ENCODE assay signal across 17 cellular contexts in the genomic region with DNA sequence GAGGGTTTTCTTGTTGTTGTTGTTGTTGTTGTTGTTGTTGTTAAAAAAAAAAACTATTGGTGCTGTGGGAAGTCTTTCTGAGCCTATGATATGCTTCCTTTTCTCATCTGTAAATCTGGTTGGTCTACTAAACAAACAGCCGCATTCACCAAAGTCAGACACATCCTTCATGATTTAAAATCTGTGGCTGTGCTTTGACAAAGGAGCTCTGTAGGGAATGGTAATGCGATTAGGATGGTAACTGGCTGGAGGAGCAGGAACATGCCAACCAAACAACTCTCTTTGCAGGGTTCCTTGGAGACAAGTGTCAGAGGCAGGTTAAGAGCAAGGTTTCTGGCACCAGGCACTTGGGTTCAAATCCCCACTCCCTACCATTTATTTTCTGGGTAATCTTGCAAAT. TPM values are rescaled to one million over a fixed set of nuclear protein-coding genes. Genes with fewer than 3 reads are reported as not detected.
DNase-seq lines count a peak whose midpoint lies in the region; ATAC-seq and TF ChIP-seq lines count a peak whose summit lies in the region.
"Had no signal": no experiment of that assay in that cellular context is flagged by ENCODE, and none has a peak within 500 bp of the region (broad histone marks: within the 10 kb centered on the region; RNA-seq: fewer than 3 reads in every experiment).

No MANE protein-coding gene starts in this region.

- H3K9me3 Mint-ChIP-seq in activated CD8-positive, alpha-beta memory T cell treated with anti-CD3 and anti-CD28 coated beads, Interleukin-2, amount 10 ng/mL, durations not matched to agents 7 days and 5 days (ENCODE audit: low read depth): peaks cover 4% of the 10 kb centered on the region
- H3K9me3 Mint-ChIP-seq in endodermal cell: no peaks in the 10 kb centered on the region
- H3K9me3 Mint-ChIP-seq: nephron had no signal

- H3K36me3 ChIP-seq in endodermal cell (ENCODE audit: control insufficient read depth, insufficient read depth, low read length): no peaks in the 10 kb centered on the region
- no peaks in the 10 kb centered on the region for H3K36me3 ChIP-seq in spleen
- no peaks in the 10 kb centered on the region for H3K36me3 ChIP-seq in heart right ventricle
- H3K36me3 ChIP-seq: cardiac muscle cell, lower lobe of right lung, vagina had no signal

- peak overlapping the region; percentile 80 for H3K27ac Mint-ChIP-seq in activated CD8-positive, alpha-beta memory T cell treated with anti-CD3 and anti-CD28 coated beads, Interleukin-2, amount 10 ng/mL, durations not matched to agents 7 days and 5 days
- H3K27ac Mint-ChIP-seq in endodermal cell: peak overlapping the region; percentile 17
- H3K27ac Mint-ChIP-seq: activated naive CD8-positive, alpha-beta T cell; nephron had no signal

- H3K27me3 ChIP-seq in endodermal cell (ENCODE audit: control insufficient read depth, insufficient read depth, low read length, poor library complexity, severe bottlenecking): no peaks in the 10 kb centered on the region
- no peaks in the 10 kb centered on the region for H3K27me3 ChIP-seq in spleen (replicated peaks in 1 of 7)
- H3K27me3 ChIP-seq in heart right ventricle: peaks cover 0 to 8% (median 0%) of the 10 kb centered on the region in 7 donors
- H3K27me3 ChIP-seq: cardiac muscle cell, vagina had no signal

- no peaks in the 10 kb centered on the region for H3K27me3 Mint-ChIP-seq in activated CD8-positive, alpha-beta memory T cell treated with anti-CD3 and anti-CD28 coated beads, Interleukin-2, amount 10 ng/mL, durations not matched to agents 7 days and 5 days
- H3K27me3 Mint-ChIP-seq in endodermal cell (ENCODE audit: insufficient read depth): peaks cover 9% of the 10 kb centered on the region

- peak overlapping the region; percentile 19 for H3K4me3 Mint-ChIP-seq in activated CD8-positive, alpha-beta memory T cell treated with anti-CD3 and anti-CD28 coated beads, Interleukin-2, amount 10 ng/mL, durations not matched to agents 7 days and 5 days
- no peak overlapping the region for H3K4me3 Mint-ChIP-seq in endodermal cell
- H3K4me3 Mint-ChIP-seq: activated naive CD8-positive, alpha-beta T cell; nephron had no signal

- no peak for DNase-seq in activated CD8-positive, alpha-beta memory T cell treated with anti-CD3 and anti-CD28 coated beads, Interleukin-2, amount 10 ng/mL, durations not matched to agents 7 days and 5 days
- no peak for DNase-seq in activated CD8-positive, alpha-beta memory T cell treated with anti-CD3 and anti-CD28 coated beads for 24 hours
- DNase-seq in NCI-H82 treated with DMSO at 0.1 percent for 48 hours (lab: John Stamatoyannopoulos, UW; ENCODE audit: unreplicated experiment) (peak; percentile 91), endodermal cell (no peak), spleen (no peak), heart right ventricle (no peak), NCI-H2196 treated with DMSO at 0.1 percent for 48 hours (lab: John Stamatoyannopoulos, UW; ENCODE audit: unreplicated experiment) (no peak), kidney glomerular epithelial cell (lab: John Stamatoyannopoulos, UW) (no peak)
- DNase-seq: ACHN; effector memory CD4-positive, alpha-beta T cell; lower lobe of right lung had no signal

- intact Hi-C loops in spleen (cut with DNase I; ENCODE audit: low total_unique reads) (no loop called here), heart right ventricle (cut with DNase I) (no loop called here)

- peak; percentile 47 for ATAC-seq in activated CD8-positive, alpha-beta memory T cell treated with anti-CD3 and anti-CD28 coated beads, Interleukin-2, amount 10 ng/mL, durations not matched to agents 7 days and 5 days
- ATAC-seq in heart right ventricle: no peak

- CTCF ChIA-PET in activated CD8-positive, alpha-beta memory T cell treated with anti-CD3 and anti-CD28 coated beads, Interleukin-2, amount 10 ng/mL, durations not matched to agents 7 days and 5 days (lab: Charles Lee): interaction anchor here (0.6 to 2.8 kb wide), 10 partner anchors 10 to 562 kb away, joined by 3 to 10 read pairs (median 4); no protein-coding TSS in a partner anchor

- H3K4me1 Mint-ChIP-seq in activated CD8-positive, alpha-beta memory T cell treated with anti-CD3 and anti-CD28 coated beads, Interleukin-2, amount 10 ng/mL, durations not matched to agents 7 days and 5 days: peaks cover 29% of the 10 kb centered on the region
- H3K4me1 Mint-ChIP-seq in endodermal cell: peaks cover 14% of the 10 kb centered on the region
- H3K4me1 Mint-ChIP-seq: nephron had no signal

- TF ChIP-seq CTCF in endodermal cell (conservative IDR thresholded peaks at IDR 0.05) (no peak), spleen (IDR thresholded peaks at IDR 0.05 in 8 of 11, conservative IDR thresholded peaks at IDR 0.05 in 3 of 11) (no peak), heart right ventricle (IDR thresholded peaks at IDR 0.05) (no peak)

- no peak overlapping the region for H3K27ac ChIP-seq in endodermal cell (ENCODE audit: low read depth, low read length)
- H3K27ac ChIP-seq in spleen: peak overlapping the region in 5 of 8 donors; percentile 4 to 79 (median 51)
- H3K27ac ChIP-seq in heart right ventricle: peak overlapping the region in 1 of 10 donors; percentile 49
- H3K27ac ChIP-seq: lower lobe of right lung, SK-N-MC, vagina had no signal

- peaks cover 32% of the 10 kb centered on the region for H3K36me3 Mint-ChIP-seq in activated CD8-positive, alpha-beta memory T cell treated with anti-CD3 and anti-CD28 coated beads, Interleukin-2, amount 10 ng/mL, durations not matched to agents 7 days and 5 days
- no peaks in the 10 kb centered on the region for H3K36me3 Mint-ChIP-seq in endodermal cell (ENCODE audit: low read depth)

- no peak for TF ChIP-seq POLR2A in spleen (IDR thresholded peaks at IDR 0.05)

- H3K9me3 ChIP-seq in endodermal cell (ENCODE audit: control insufficient read depth, low read length) (no peaks in the 10 kb centered on the region), spleen (no peaks in the 10 kb centered on the region), heart right ventricle (no peaks in the 10 kb centered on the region)
- H3K9me3 ChIP-seq: lower lobe of right lung, vagina had no signal

- WGBS in endodermal cell (ENCODE audit: insufficient coverage in 1 of 2, insufficient read length in 1 of 2), 2 experiments: 50 to 62% methylated on average over 1 to 2 of the region's 2 CpGs
- 69 to 87% (median 82%) methylated on average over 2 of the region's 2 CpGs for WGBS in spleen, 5 donors
- 53 to 63% methylated on average over 2 of the region's 2 CpGs for WGBS in heart right ventricle, 2 donors

- no peak overlapping the region for H3K9ac ChIP-seq in endodermal cell (ENCODE audit: extremely low read depth, low read length, poor library complexity, severe bottlenecking)

- H3K4me1 ChIP-seq in endodermal cell (ENCODE audit: control insufficient read depth, insufficient read depth, low read length) (peaks cover 7% of the 10 kb centered on the region), spleen (peaks cover 0 to 21% (median 5%) of the 10 kb centered on the region in 6 donors), heart right ventricle (peaks cover 0 to 9% (median 0%) of the 10 kb centered on the region in 9 donors)
- H3K4me1 ChIP-seq: lower lobe of right lung, vagina had no signal

- H3K4me3 ChIP-seq in endodermal cell (ENCODE audit: low read length) (no peak overlapping the region), spleen (no peak overlapping the region), heart right ventricle (no peak overlapping the region)
- H3K4me3 ChIP-seq: cardiac muscle cell, K562, lower lobe of right lung, SK-N-MC, vagina had no signal

RNA-seq across cellular contexts. Expression of a gene that starts 14.9 kb away (rescaled TPM):
- 10 to 100 TPM; 55.9 to 58.7 TPM for total RNA-seq in activated CD8-positive, alpha-beta memory T cell treated with anti-CD3 and anti-CD28 coated beads, Interleukin-2, amount 10 ng/mL, durations not matched to agents 7 days and 5 days
- 10 to 100 TPM; 12.7 to 16.8 TPM for total RNA-seq in endodermal cell
- polyA plus RNA-seq in endodermal cell (2013, experiment 1 of 2): 13.4 TPM
- 13.2 TPM for polyA plus RNA-seq in endodermal cell (2013, experiment 2 of 2)
- 10 to 100 TPM; 13.9 to 19.0 (median 14.6) TPM for total RNA-seq in spleen
- polyA plus RNA-seq in spleen: 1 to 10 TPM; 2.5 to 3.9 (median 3.1) TPM
- total RNA-seq in heart right ventricle: 1 to 10 TPM; 4.3 to 9.9 (median 6.9) TPM
- 1 to 10 TPM; 1.6 to 4.8 TPM for polyA plus RNA-seq in heart right ventricle
